10 cellular contexts compared by ENCODE assay signal in genomic region chr11:68215087-68215445, GRCh38. TPM values are rescaled to one million over a fixed set of nuclear protein-coding genes. Genes with fewer than 3 reads are reported as not detected.
DNase-seq lines count a peak whose midpoint lies in the region; ATAC-seq and TF ChIP-seq lines count a peak whose summit lies in the region.
"Had no signal": no experiment of that assay in that cellular context is flagged by ENCODE, and none has a peak within 500 bp of the region (broad histone marks: within the 10 kb centered on the region; RNA-seq: fewer than 3 reads in every experiment).

No MANE protein-coding gene starts in this region.

- no peaks in the 10 kb centered on the region for H3K4me1 ChIP-seq in BE2C

- peak overlapping the region; percentile 93 to 99 (median 96) for H3K27ac Mint-ChIP-seq in IgD-negative memory B cell
- H3K27ac Mint-ChIP-seq in neural crest cell (ENCODE audit: unreplicated experiment): no peak overlapping the region

- no peaks in the 10 kb centered on the region for H3K9me3 ChIP-seq in BE2C

- DNase-seq in CD1c-positive myeloid dendritic cell (ENCODE audit: extremely low spot score) (peak; percentile 84), neural crest cell (ENCODE audit: low read depth, low spot score) (no peak), BE2C (no peak), NCI-H526 (lab: John Stamatoyannopoulos, UW) (no peak), NCI-H1694 treated with DMSO at 0.1 percent for 48 hours (lab: John Stamatoyannopoulos, UW) (no peak)
- peak; percentile 16 for DNase-seq in activated T-helper 9 cell treated with anti-CD3 and anti-CD28 coated beads, Interleukin-2, amount 50 U/mL, for 16 hours (ENCODE audit: low read depth)
- DNase-seq: amniotic stem cell, NCI-H1048 had no signal

- TF ChIP-seq CTCF in neural crest cell (conservative IDR thresholded peaks at IDR 0.05): no peak
- TF ChIP-seq CTCF in BE2C (IDR thresholded peaks at IDR 0.05; ENCODE audit: low read depth, low read length): no peak

- H3K36me3 Mint-ChIP-seq in IgD-negative memory B cell (peaks cover 2% of the 10 kb centered on the region), neural crest cell (ENCODE audit: low read depth) (no peaks in the 10 kb centered on the region)

- H3K27me3 Mint-ChIP-seq in IgD-negative memory B cell (peaks cover 4% of the 10 kb centered on the region), neural crest cell (ENCODE audit: low read depth) (peaks cover 35% of the 10 kb centered on the region)

- no peak overlapping the region for H3K4me3 ChIP-seq in BE2C (ENCODE audit: low read depth, low read length)

- no peak for ATAC-seq in HG03457 (IDR thresholded peaks at IDR 0.05; ENCODE audit: unreplicated experiment)

- H3K36me3 ChIP-seq in BE2C: no peaks in the 10 kb centered on the region

- H3K4me1 Mint-ChIP-seq in IgD-negative memory B cell (peaks cover 21 to 33% (median 22%) of the 10 kb centered on the region in 3 donors), neural crest cell (peaks cover 37% of the 10 kb centered on the region)

- no peaks in the 10 kb centered on the region for H3K9me3 Mint-ChIP-seq in IgD-negative memory B cell
- H3K9me3 Mint-ChIP-seq in neural crest cell: no peaks in the 10 kb centered on the region

- no peaks in the 10 kb centered on the region for H3K27me3 ChIP-seq in BE2C

- peak overlapping the region; percentile 77 to 94 (median 90) for H3K4me3 Mint-ChIP-seq in IgD-negative memory B cell
- peak overlapping the region; percentile 90 for H3K4me3 Mint-ChIP-seq in neural crest cell

RNA-seq across cellular contexts. Expression of gene KMT5B, which starts 2.0 kb away (rescaled TPM):
- 40.2 TPM for polyA plus RNA-seq in IgD-negative memory B cell
- 42.7 and 43.7 TPM in 2 replicates for total RNA-seq in neural crest cell
- 42.5 TPM for polyA plus RNA-seq in BE2C (2012; ENCODE audit: insufficient read depth, insufficient read length, low read depth)

RNA-seq across cellular contexts. Expression of gene C11orf24, which starts 56.7 kb away (rescaled TPM):
- 40.5 TPM for polyA plus RNA-seq in IgD-negative memory B cell
- 54.2 and 54.5 TPM in 2 replicates for total RNA-seq in neural crest cell
- polyA plus RNA-seq in BE2C (2012; ENCODE audit: insufficient read depth, insufficient read length, low read depth): 59.5 TPM

Comparison
In these comparisons a context has a peak if more than half of its experiments do, and no peak if none do; other contexts are left out.
1. DNase-seq: peak in CD1c-positive myeloid dendritic cell (single experiment) and activated T-helper 9 cell treated with anti-CD3 and anti-CD28 coated beads, Interleukin-2, amount 50 U/mL, for 16 hours (single experiment); none in neural crest cell (single experiment), BE2C (single experiment), NCI-H526 (0 of 2) and NCI-H1694 treated with DMSO at 0.1 percent for 48 hours (single experiment).